3 cellular contexts compared by ENCODE assay signal in the genomic region with DNA sequence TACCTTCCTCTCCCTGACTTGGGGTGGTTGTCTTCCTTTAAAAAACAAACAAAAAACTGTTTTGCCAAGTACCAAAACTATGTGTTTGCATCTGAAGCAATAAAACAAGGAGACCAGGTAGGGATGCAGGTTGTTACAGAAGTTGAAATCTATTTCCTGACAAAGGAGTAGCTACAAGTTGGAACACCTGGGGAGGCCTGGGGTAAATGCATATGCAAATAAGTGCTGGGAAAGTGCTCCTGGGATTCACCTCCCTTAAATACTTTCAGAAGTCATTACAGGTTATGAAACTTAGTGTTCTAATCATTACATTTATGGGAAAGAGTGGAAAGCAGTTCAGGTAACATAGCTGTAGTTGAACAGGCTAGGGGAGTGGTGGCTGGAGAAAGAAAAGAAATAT.
A peak's percentile ranks its signal among the peaks of the same experiment; 100 is the strongest.
TF ChIP-seq lines count a peak whose summit lies in the region.

No MANE protein-coding gene starts in this region.

TF ChIP-seq in A549, 52 proteins besides CTCF, POLR2A, EP300 and RAD21:
- no peak for TF ChIP-seq TP53 (CRISPR knock-in tag; IDR thresholded peaks at IDR 0.05)
- no peak for TF ChIP-seq NR3C1 (IDR thresholded peaks at IDR 0.05)
- no peak for TF ChIP-seq MAZ (IDR thresholded peaks at IDR 0.05; ENCODE audit: borderline replicate concordance, low read depth, low read length)
- TF ChIP-seq SMC3 (IDR thresholded peaks at IDR 0.05): no peak
- no peak for TF ChIP-seq CHD4 (IDR thresholded peaks at IDR 0.05; ENCODE audit: borderline replicate concordance)
- TF ChIP-seq, protein P1, sequence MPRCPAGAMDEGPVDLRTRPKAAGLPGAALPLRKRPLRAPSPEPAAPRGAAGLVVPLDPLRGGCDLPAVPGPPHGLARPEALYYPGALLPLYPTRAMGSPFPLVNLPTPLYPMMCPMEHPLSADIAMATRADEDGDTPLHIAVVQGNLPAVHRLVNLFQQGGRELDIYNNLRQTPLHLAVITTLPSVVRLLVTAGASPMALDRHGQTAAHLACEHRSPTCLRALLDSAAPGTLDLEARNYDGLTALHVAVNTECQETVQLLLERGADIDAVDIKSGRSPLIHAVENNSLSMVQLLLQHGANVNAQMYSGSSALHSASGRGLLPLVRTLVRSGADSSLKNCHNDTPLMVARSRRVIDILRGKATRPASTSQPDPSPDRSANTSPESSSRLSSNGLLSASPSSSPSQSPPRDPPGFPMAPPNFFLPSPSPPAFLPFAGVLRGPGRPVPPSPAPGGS (IDR thresholded peaks at IDR 0.05): no peak
- no peak for TF ChIP-seq HDAC2 (IDR thresholded peaks at IDR 0.05)
- TF ChIP-seq KDM1A (IDR thresholded peaks at IDR 0.05; ENCODE audit: low read depth): no peak
- TF ChIP-seq, protein P2, sequence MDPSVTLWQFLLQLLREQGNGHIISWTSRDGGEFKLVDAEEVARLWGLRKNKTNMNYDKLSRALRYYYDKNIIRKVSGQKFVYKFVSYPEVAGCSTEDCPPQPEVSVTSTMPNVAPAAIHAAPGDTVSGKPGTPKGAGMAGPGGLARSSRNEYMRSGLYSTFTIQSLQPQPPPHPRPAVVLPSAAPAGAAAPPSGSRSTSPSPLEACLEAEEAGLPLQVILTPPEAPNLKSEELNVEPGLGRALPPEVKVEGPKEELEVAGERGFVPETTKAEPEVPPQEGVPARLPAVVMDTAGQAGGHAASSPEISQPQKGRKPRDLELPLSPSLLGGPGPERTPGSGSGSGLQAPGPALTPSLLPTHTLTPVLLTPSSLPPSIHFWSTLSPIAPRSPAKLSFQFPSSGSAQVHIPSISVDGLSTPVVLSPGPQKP (IDR thresholded peaks at IDR 0.05; ENCODE audit: low read depth, low read length): no peak
- TF ChIP-seq CBX8 (IDR thresholded peaks at IDR 0.05): no peak

TF ChIP-seq in GM23338, 12 proteins besides CTCF, POLR2A, EP300 and RAD21 (continues in another document):
- TF ChIP-seq CREB1 (CRISPR knock-in tag; IDR thresholded peaks at IDR 0.05; ENCODE audit: low read depth): no peak
- no peak for TF ChIP-seq JUNB (IDR thresholded peaks at IDR 0.05; ENCODE audit: unreplicated experiment)
- TF ChIP-seq ZNF114 (CRISPR knock-in tag; IDR thresholded peaks at IDR 0.05): no peak
- no peak for TF ChIP-seq NANOG (IDR thresholded peaks at IDR 0.05; ENCODE audit: borderline replicate concordance)
- TF ChIP-seq EZH2phosphoT487 (IDR thresholded peaks at IDR 0.05; ENCODE audit: unreplicated experiment): no peak
- TF ChIP-seq EZH2 (IDR thresholded peaks at IDR 0.05; ENCODE audit: low read depth, unreplicated experiment): no peak
- TF ChIP-seq, protein P3, sequence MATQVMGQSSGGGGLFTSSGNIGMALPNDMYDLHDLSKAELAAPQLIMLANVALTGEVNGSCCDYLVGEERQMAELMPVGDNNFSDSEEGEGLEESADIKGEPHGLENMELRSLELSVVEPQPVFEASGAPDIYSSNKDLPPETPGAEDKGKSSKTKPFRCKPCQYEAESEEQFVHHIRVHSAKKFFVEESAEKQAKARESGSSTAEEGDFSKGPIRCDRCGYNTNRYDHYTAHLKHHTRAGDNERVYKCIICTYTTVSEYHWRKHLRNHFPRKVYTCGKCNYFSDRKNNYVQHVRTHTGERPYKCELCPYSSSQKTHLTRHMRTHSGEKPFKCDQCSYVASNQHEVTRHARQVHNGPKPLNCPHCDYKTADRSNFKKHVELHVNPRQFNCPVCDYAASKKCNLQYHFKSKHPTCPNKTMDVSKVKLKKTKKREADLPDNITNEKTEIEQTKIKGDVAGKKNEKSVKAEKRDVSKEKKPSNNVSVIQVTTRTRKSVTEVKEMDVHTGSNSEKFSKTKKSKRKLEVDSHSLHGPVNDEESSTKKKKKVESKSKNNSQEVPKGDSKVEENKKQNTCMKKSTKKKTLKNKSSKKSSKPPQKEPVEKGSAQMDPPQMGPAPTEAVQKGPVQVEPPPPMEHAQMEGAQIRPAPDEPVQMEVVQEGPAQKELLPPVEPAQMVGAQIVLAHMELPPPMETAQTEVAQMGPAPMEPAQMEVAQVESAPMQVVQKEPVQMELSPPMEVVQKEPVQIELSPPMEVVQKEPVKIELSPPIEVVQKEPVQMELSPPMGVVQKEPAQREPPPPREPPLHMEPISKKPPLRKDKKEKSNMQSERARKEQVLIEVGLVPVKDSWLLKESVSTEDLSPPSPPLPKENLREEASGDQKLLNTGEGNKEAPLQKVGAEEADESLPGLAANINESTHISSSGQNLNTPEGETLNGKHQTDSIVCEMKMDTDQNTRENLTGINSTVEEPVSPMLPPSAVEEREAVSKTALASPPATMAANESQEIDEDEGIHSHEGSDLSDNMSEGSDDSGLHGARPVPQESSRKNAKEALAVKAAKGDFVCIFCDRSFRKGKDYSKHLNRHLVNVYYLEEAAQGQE (IDR thresholded peaks at IDR 0.05; ENCODE audit: unreplicated experiment): no peak
- TF ChIP-seq ZNF331 (CRISPR knock-in tag; IDR thresholded peaks at IDR 0.05; ENCODE audit: low read depth): no peak
- TF ChIP-seq STAT1 (IDR thresholded peaks at IDR 0.05; ENCODE audit: unreplicated experiment): no peak

TF ChIP-seq in GM12878, 131 proteins besides CTCF, POLR2A, EP300 and RAD21:
- 0 out of 3 replicates have a peak, but pooled peaks have one; percentile 21 for TF ChIP-seq POU2F2 (IDR thresholded peaks at IDR 0.05; ENCODE audit: borderline replicate concordance, low read depth, low read length)
- no peak for TF ChIP-seq ZNF24 (IDR thresholded peaks at IDR 0.05)
